In genomic region chr3:136752327-136753111, GRCh38 we compare ENCODE assay signal across 8 cellular contexts. TPM values are rescaled to one million over a fixed set of nuclear protein-coding genes. Genes with fewer than 3 reads are reported as not detected.
DNase-seq lines count a peak whose midpoint lies in the region; TF ChIP-seq lines count a peak whose summit lies in the region.

Gene STAG1, minus strand, starts transcription at chr3:136752378. Its CDS starts 121,480 bp downstream, at chr3:136630898.

- H3K4me1 ChIP-seq in suprapubic skin: peaks cover 35% of the 10 kb centered on the region

- H3K36me3 Mint-ChIP-seq in HFFc6 (ENCODE audit: low read depth): peaks cover 13% of the 10 kb centered on the region; the same call in 1 of the 2 replicates
- H3K36me3 Mint-ChIP-seq in activated naive CD4-positive, alpha-beta T cell treated with anti-CD3 and anti-CD28 coated beads, Interleukin-2, amount 10 ng/mL, durations not matched to agents 7 days and 5 days: peaks cover 7% of the 10 kb centered on the region

- TF ChIP-seq CTCF in HFFc6 (IDR thresholded peaks at IDR 0.05): peak; percentile 98
- peak; percentile 87 to 98 for TF ChIP-seq CTCF in suprapubic skin (IDR thresholded peaks at IDR 0.05)

- CTCF ChIA-PET in activated naive CD4-positive, alpha-beta T cell treated with anti-CD3 and anti-CD28 coated beads, Interleukin-2, amount 10 ng/mL, durations not matched to agents 7 days and 5 days (lab: Charles Lee): interaction anchor here (0.5 to 10.3 kb wide), 39 partner anchors 11 to 1330 kb away, joined by 3 to 156 read pairs (median 4); partner anchors contain the start of genes MSL2, NCK1 and PCCB

- H3K4me3 ChIP-seq in GM08714 (ENCODE audit: low read length) (peak within 1 kb of the TSS; percentile 93), suprapubic skin (peak within 1 kb of the TSS; percentile 90)

- peak within 1 kb of the TSS; percentile 92 for H3K4me3 Mint-ChIP-seq in HFFc6
- H3K4me3 Mint-ChIP-seq in activated naive CD4-positive, alpha-beta T cell treated with anti-CD3 and anti-CD28 coated beads, Interleukin-2, amount 10 ng/mL, durations not matched to agents 7 days and 5 days: peak within 1 kb of the TSS; percentile 76

- peaks cover 42% of the 10 kb centered on the region for H3K4me1 Mint-ChIP-seq in HFFc6 (ENCODE audit: low read depth)
- peaks cover 41% of the 10 kb centered on the region for H3K4me1 Mint-ChIP-seq in activated naive CD4-positive, alpha-beta T cell treated with anti-CD3 and anti-CD28 coated beads, Interleukin-2, amount 10 ng/mL, durations not matched to agents 7 days and 5 days

- TF ChIP-seq POLR2A in suprapubic skin (IDR thresholded peaks at IDR 0.05): peak; percentile 43 to 56

- H3K9me3 Mint-ChIP-seq in HFFc6: no peaks in the 10 kb centered on the region
- H3K9me3 Mint-ChIP-seq in activated naive CD4-positive, alpha-beta T cell treated with anti-CD3 and anti-CD28 coated beads, Interleukin-2, amount 10 ng/mL, durations not matched to agents 7 days and 5 days: no peaks in the 10 kb centered on the region

- H3K36me3 ChIP-seq in suprapubic skin: no peaks in the 10 kb centered on the region

- no peaks in the 10 kb centered on the region for H3K27me3 ChIP-seq in suprapubic skin

- DNase-seq in HFFc6 (peak; percentile 97), NAMALWA (ENCODE audit: low spot score) (peak; percentile 99), SK-N-DZ (ENCODE audit: low spot score) (peak; percentile 97), germinal center (ENCODE audit: low spot score) (peak; percentile 95), nucleus accumbens (lab: John Stamatoyannopoulos, UW) (peak; percentile 74 to 100 (median 98)), suprapubic skin (ENCODE audit: low spot score in 2 of 2) (peak; percentile 98 to 99)
- peak; percentile 99 for DNase-seq in activated naive CD4-positive, alpha-beta T cell treated with anti-CD3 and anti-CD28 coated beads, Interleukin-2, amount 10 ng/mL, durations not matched to agents 7 days and 5 days

- WGBS in suprapubic skin: 2% methylated on average over 6 of the region's 78 CpGs

- no peak for TF ChIP-seq EP300 in suprapubic skin (IDR thresholded peaks at IDR 0.05)

- H3K27ac Mint-ChIP-seq in HFFc6: peak within 1 kb of the TSS; percentile 99
- H3K27ac Mint-ChIP-seq in activated naive CD4-positive, alpha-beta T cell treated with anti-CD3 and anti-CD28 coated beads, Interleukin-2, amount 10 ng/mL, durations not matched to agents 7 days and 5 days: peak within 1 kb of the TSS; percentile 97

- peak within 1 kb of the TSS; percentile 100 for H3K27ac ChIP-seq in suprapubic skin

- H3K27me3 Mint-ChIP-seq in HFFc6 (ENCODE audit: insufficient read depth): peaks cover 6% of the 10 kb centered on the region
- peaks cover 4% of the 10 kb centered on the region for H3K27me3 Mint-ChIP-seq in activated naive CD4-positive, alpha-beta T cell treated with anti-CD3 and anti-CD28 coated beads, Interleukin-2, amount 10 ng/mL, durations not matched to agents 7 days and 5 days

- H3K9me3 ChIP-seq in suprapubic skin: no peaks in the 10 kb centered on the region

RNA-seq across cellular contexts. Expression of gene STAG1, which starts in this region (rescaled TPM):
- total RNA-seq in HFFc6 (2021; fragmentation: NEBNext Ultra II Directional; extraction: Animal tissue kit (Norgen Biotek cat#: 25700)): 10 to 100 TPM; 33.7 to 45.3 (median 43.8) TPM
- 13.9 and 15.9 TPM in 2 replicates for polyA plus RNA-seq in SK-N-DZ (2014; cell fraction: cytosol; rRNA removed)
- polyA plus RNA-seq in SK-N-DZ (2014; cell fraction: nucleus; rRNA removed): 11.3 and 12.9 TPM in 2 replicates
- total RNA-seq in suprapubic skin: 10 to 100 TPM; 33.8 to 76.4 (median 38.0) TPM

Comparison
In these comparisons a context has a peak if more than half of its experiments do, and no peak if none do; other contexts are left out.
1. Peak in every context shown above with its lines: DNase-seq, H3K4me3 ChIP-seq and H3K27ac ChIP-seq.